ENCODE assay signal across 10 cellular contexts in the genomic region with DNA sequence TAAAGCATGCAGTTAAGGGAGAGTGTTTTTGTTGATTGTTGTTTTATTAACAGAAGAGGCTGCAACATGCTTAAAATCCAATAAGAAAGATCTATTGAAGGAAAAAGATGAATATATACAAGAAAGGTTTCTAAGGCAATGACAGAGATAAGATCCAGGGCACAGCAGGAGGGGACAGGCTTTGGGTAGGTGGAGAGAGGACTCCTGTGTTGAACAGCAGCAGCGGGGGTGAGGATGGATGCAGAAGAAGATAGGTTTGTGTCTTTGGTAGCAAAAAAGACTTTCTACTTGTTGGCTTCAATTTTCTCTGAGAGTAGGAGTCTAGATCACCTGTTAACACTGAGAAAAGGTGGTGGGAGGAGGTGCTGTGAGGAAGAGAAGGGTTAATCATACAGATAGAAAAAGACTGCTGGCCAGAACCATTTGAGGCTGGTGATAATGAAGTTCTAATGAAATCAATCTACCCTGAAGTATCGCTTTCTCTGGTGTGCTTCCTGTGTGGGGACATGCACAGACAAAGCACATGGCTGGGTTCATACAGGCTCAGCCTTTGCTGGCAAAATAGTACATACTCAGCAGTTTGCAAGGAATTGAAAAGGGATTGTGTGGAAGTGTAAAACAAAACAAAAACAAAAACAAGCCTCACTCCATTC. TPM values are rescaled to one million over a fixed set of nuclear protein-coding genes. Genes with fewer than 3 reads are reported as not detected.
A peak's percentile ranks its signal among the peaks of the same experiment; 100 is the strongest.
DNase-seq lines count a peak whose midpoint lies in the region; ATAC-seq and TF ChIP-seq lines count a peak whose summit lies in the region.
"Had no signal": no experiment of that assay in that cellular context is flagged by ENCODE, and none has a peak within 500 bp of the region (broad histone marks: within the 10 kb centered on the region; RNA-seq: fewer than 3 reads in every experiment).

No MANE protein-coding gene starts in this region.

- H3K9me3 ChIP-seq in RWPE2 (ENCODE audit: severe bottlenecking) (no peaks in the 10 kb centered on the region), skeletal muscle tissue (ENCODE audit: control insufficient read depth in 3 of 3, low read length in 3 of 3) (no peaks in the 10 kb centered on the region), sigmoid colon (no peaks in the 10 kb centered on the region), upper lobe of left lung (no peaks in the 10 kb centered on the region)
- H3K9me3 ChIP-seq: adrenal gland, SJSA1 had no signal

- H3K27me3 ChIP-seq in RWPE2 (ENCODE audit: insufficient read depth, poor library complexity, severe bottlenecking), result no peaks in the 10 kb centered on the region
- H3K27me3 ChIP-seq in skeletal muscle tissue (ENCODE audit: control insufficient read depth in 3 of 3, insufficient read depth in 3 of 3, low read length in 3 of 3), result no peaks in the 10 kb centered on the region
- no peaks in the 10 kb centered on the region for H3K27me3 ChIP-seq in sigmoid colon
- H3K27me3 ChIP-seq in upper lobe of left lung, result no peaks in the 10 kb centered on the region
- H3K27me3 ChIP-seq: adrenal gland, SJSA1 had no signal

- WGBS in sigmoid colon, 2 donors, result 77 to 95% methylated on average over 2 of the region's 2 CpGs
- 77% methylated on average over 2 of the region's 2 CpGs for WGBS in upper lobe of left lung, 2 donors

- H3K4me3 ChIP-seq in RWPE2 (ENCODE audit: severe bottlenecking), result no peak overlapping the region
- no peak overlapping the region for H3K4me3 ChIP-seq in skeletal muscle tissue (ENCODE audit: low read length in 3 of 3)
- no peak overlapping the region for H3K4me3 ChIP-seq in sigmoid colon
- H3K4me3 ChIP-seq in upper lobe of left lung, result no peak overlapping the region
- H3K4me3 ChIP-seq: adrenal gland, SJSA1 had no signal

- intact Hi-C loops in sigmoid colon (cut with DNase I), result no loop called here

- H3K9ac ChIP-seq in skeletal muscle tissue (ENCODE audit: low read depth in 1 of 3, low read length in 3 of 3), result no peak overlapping the region

- H3K36me3 ChIP-seq in RWPE2 (ENCODE audit: low read depth) (no peaks in the 10 kb centered on the region), skeletal muscle tissue (ENCODE audit: control insufficient read depth in 3 of 3, insufficient read depth in 3 of 3, low read length in 3 of 3) (no peaks in the 10 kb centered on the region), sigmoid colon (no peaks in the 10 kb centered on the region), upper lobe of left lung (no peaks in the 10 kb centered on the region)
- H3K36me3 ChIP-seq: adrenal gland had no signal

- peak overlapping the region; percentile 93 for H3K27ac ChIP-seq in RWPE2 (ENCODE audit: poor library complexity, severe bottlenecking)
- peak overlapping the region; percentile 6 for H3K27ac ChIP-seq in skeletal muscle tissue (ENCODE audit: low read depth, low read length)
- peak overlapping the region in 2 of 4 donors; percentile 33 to 42 for H3K27ac ChIP-seq in sigmoid colon
- H3K27ac ChIP-seq in upper lobe of left lung, result peak overlapping the region in 1 of 4 donors; percentile 31
- H3K27ac ChIP-seq: adrenal gland, SJSA1 had no signal

- TF ChIP-seq EP300 in sigmoid colon (IDR thresholded peaks at IDR 0.05), result no peak
- TF ChIP-seq EP300 in upper lobe of left lung (IDR thresholded peaks at IDR 0.05), result no peak

- peak; percentile 49 for DNase-seq in NCI-H510A treated with DMSO at 0.1 percent for 48 hours (lab: John Stamatoyannopoulos, UW)
- DNase-seq in NCI-H510A (lab: John Stamatoyannopoulos, UW), result no peak
- DNase-seq in RWPE2 (ENCODE audit: low spot score), result no peak
- no peak for DNase-seq in sigmoid colon
- DNase-seq in NCI-H345 (lab: John Stamatoyannopoulos, UW), result no peak
- no peak for DNase-seq in upper lobe of left lung
- DNase-seq: adrenal gland had no signal

- no peak for TF ChIP-seq POLR2A in sigmoid colon (IDR thresholded peaks at IDR 0.05)
- TF ChIP-seq POLR2A in upper lobe of left lung (IDR thresholded peaks at IDR 0.05), result no peak

- TF ChIP-seq CTCF in RWPE2 (IDR thresholded peaks at IDR 0.05; ENCODE audit: poor library complexity, severe bottlenecking), result no peak
- TF ChIP-seq CTCF in sigmoid colon (IDR thresholded peaks at IDR 0.05), result no peak
- no peak for TF ChIP-seq CTCF in upper lobe of left lung (IDR thresholded peaks at IDR 0.05)

- ATAC-seq in HG02852 (IDR thresholded peaks at IDR 0.05; ENCODE audit: unreplicated experiment) (peak; percentile 85), RWPE2 (ENCODE audit: low read depth) (peak; percentile 35), upper lobe of left lung (ENCODE audit: low FRiP score in 2 of 2) (no peak)

- H3K4me1 ChIP-seq in RWPE2 (ENCODE audit: insufficient read depth, poor library complexity, severe bottlenecking), result peaks cover 68% of the 10 kb centered on the region
- H3K4me1 ChIP-seq in skeletal muscle tissue (ENCODE audit: control insufficient read depth in 3 of 3, insufficient read depth in 3 of 3, low read length in 3 of 3), result peaks cover 10 to 23% (median 17%) of the 10 kb centered on the region in 3 donors
- H3K4me1 ChIP-seq in sigmoid colon, result peaks cover 0 to 78% (median 51%) of the 10 kb centered on the region in 4 donors
- H3K4me1 ChIP-seq in upper lobe of left lung, result peaks cover 0 to 7% (median 3%) of the 10 kb centered on the region in 4 donors

RNA-seq across cellular contexts. Expression of gene DST, which starts 17.2 kb away (rescaled TPM):
- total RNA-seq in skeletal muscle tissue (183 TPM), sigmoid colon (100 to 1,000 TPM; 495 to 791 (median 604) TPM), upper lobe of left lung (100 to 1,000 TPM; 241 to 477 (median 341) TPM)
- polyA plus RNA-seq in sigmoid colon, result 10 to 100 TPM; 62.5 to 79.8 (median 69.1) TPM

Comparison
In these comparisons a context has a peak if more than half of its experiments do, and no peak if none do; other contexts are left out.
1. ATAC-seq: peak in HG02852 (single experiment) and RWPE2 (single experiment); none in upper lobe of left lung (0 of 2).